21 cellular contexts compared by ENCODE assay signal in genomic region chr4:129394635-129395034, GRCh38.
DNase-seq lines count a peak whose midpoint lies in the region; ATAC-seq and TF ChIP-seq lines count a peak whose summit lies in the region.
"Had no signal": no experiment of that assay in that cellular context is flagged by ENCODE, and none has a peak within 500 bp of the region (broad histone marks: within the 10 kb centered on the region; RNA-seq: fewer than 3 reads in every experiment).

No MANE protein-coding gene starts in this region.

- no peak for ATAC-seq in HG02852 (IDR thresholded peaks at IDR 0.05; ENCODE audit: unreplicated experiment)
- ATAC-seq: CD8-positive, alpha-beta T cell; GM12878; T-cell had no signal

- no peaks in the 10 kb centered on the region for H3K4me1 ChIP-seq in prostate gland (replicated peaks)
- no peaks in the 10 kb centered on the region for H3K4me1 ChIP-seq in Karpas-422 (ENCODE audit: low read length)
- H3K4me1 ChIP-seq: BLaER1 treated with 17β-estradiol and CSF1 and Interleukin-3, amounts not matched to agents 10 nM and 100 nM; SJCRH30 had no signal

- H4K20me1 ChIP-seq in Karpas-422 (ENCODE audit: insufficient read depth, low read depth, low read length), result no peaks in the 10 kb centered on the region
- H4K20me1 ChIP-seq: BLaER1 treated with 17β-estradiol and CSF1 and Interleukin-3, amounts not matched to agents 10 nM and 100 nM had no signal

- WGBS in prostate gland, result 46% methylated on average over 6 of the region's 6 CpGs

- no peak for TF ChIP-seq CTCF in prostate gland (IDR thresholded peaks at IDR 0.05)

- no peaks in the 10 kb centered on the region for H3K9me2 ChIP-seq in Karpas-422 (replicated peaks; ENCODE audit: insufficient read depth, low read length)

- no peak for TF ChIP-seq POLR2A in prostate gland (IDR thresholded peaks at IDR 0.05)

- H3K4me3 ChIP-seq in prostate gland (no peak overlapping the region), Karpas-422 (ENCODE audit: low read length) (no peak overlapping the region)
- H3K4me3 ChIP-seq: BLaER1 treated with 17β-estradiol and CSF1 and Interleukin-3, amounts not matched to agents 10 nM and 100 nM; GM12878; SJCRH30 had no signal

- intact Hi-C loops in prostate gland (cut with DNase I), result no loop called here

- H3K79me2 ChIP-seq in Karpas-422 (ENCODE audit: low read length), result no peaks in the 10 kb centered on the region

- no peaks in the 10 kb centered on the region for H3K9me3 ChIP-seq in prostate gland
- H3K9me3 ChIP-seq in Karpas-422 (ENCODE audit: low read length), result no peaks in the 10 kb centered on the region
- H3K9me3 ChIP-seq: SJCRH30 had no signal

- H3K27ac ChIP-seq in prostate gland (no peak overlapping the region), Karpas-422 (ENCODE audit: low read length) (no peak overlapping the region)
- H3K27ac ChIP-seq: BLaER1 treated with 17β-estradiol and CSF1 and Interleukin-3, amounts not matched to agents 10 nM and 100 nM; KMS-11; SJCRH30 had no signal

- H3K4me2 ChIP-seq in Karpas-422 (ENCODE audit: low read depth, low read length, poor library complexity, severe bottlenecking), result no peak overlapping the region
- H3K4me2 ChIP-seq: BLaER1 treated with 17β-estradiol and CSF1 and Interleukin-3, amounts not matched to agents 10 nM and 100 nM; KMS-11 had no signal

- H3K27me3 ChIP-seq in prostate gland (replicated peaks; ENCODE audit: insufficient read depth) (no peaks in the 10 kb centered on the region), Karpas-422 (ENCODE audit: low read length) (no peaks in the 10 kb centered on the region)
- H3K27me3 ChIP-seq: BLaER1 treated with 17β-estradiol and CSF1 and Interleukin-3, amounts not matched to agents 10 nM and 100 nM; SJCRH30 had no signal

- H3K9ac ChIP-seq in Karpas-422 (ENCODE audit: low read length), result no peak overlapping the region
- H3K9ac ChIP-seq: BLaER1 treated with 17β-estradiol and CSF1 and Interleukin-3, amounts not matched to agents 10 nM and 100 nM; KMS-11 had no signal

- no peaks in the 10 kb centered on the region for H3K36me3 ChIP-seq in prostate gland
- no peaks in the 10 kb centered on the region for H3K36me3 ChIP-seq in Karpas-422 (ENCODE audit: insufficient read depth, low read length)
- H3K36me3 ChIP-seq: BLaER1 treated with 17β-estradiol and CSF1 and Interleukin-3, amounts not matched to agents 10 nM and 100 nM; SJCRH30 had no signal

- DNase-seq in DMS79 treated with DMSO at 0.1 percent for 48 hours (lab: John Stamatoyannopoulos, UW), result peak; percentile 88
- no peak for DNase-seq in DMS79 (lab: John Stamatoyannopoulos, UW)
- DNase-seq in NCI-H1092 treated with DMSO at 0.1 percent for 48 hours (lab: John Stamatoyannopoulos, UW), result peak; percentile 95
- DNase-seq in NCI-H1436 treated with DMSO at 0.1 percent for 48 hours (lab: John Stamatoyannopoulos, UW), result peak; percentile 57
- DNase-seq in NCI-H510A treated with DMSO at 0.1 percent for 48 hours (lab: John Stamatoyannopoulos, UW), result peak; percentile 68
- no peak for DNase-seq in prostate gland (ENCODE audit: low spot score)
- DNase-seq in Karpas-422, result no peak
- DNase-seq: 8988T; CD8-positive, alpha-beta T cell; DND-41; IMR-90; MV-4-11; NCI-H1694 treated with DMSO at 0.1 percent for 48 hours; NCI-H82; OCI-M1; SJCRH30; T-cell had no signal

- H2AFZ ChIP-seq in Karpas-422 (ENCODE audit: low read length), result no peak overlapping the region

Comparison
In these comparisons a context has a peak if more than half of its experiments do, and no peak if none do; other contexts are left out.
1. DNase-seq: peak in DMS79 treated with DMSO at 0.1 percent for 48 hours (single experiment), NCI-H1092 treated with DMSO at 0.1 percent for 48 hours (single experiment), NCI-H1436 treated with DMSO at 0.1 percent for 48 hours (single experiment) and NCI-H510A treated with DMSO at 0.1 percent for 48 hours (single experiment); none in DMS79 (single experiment), prostate gland (single experiment) and Karpas-422 (single experiment).